In genomic region chr5:5558593-5558992, GRCh38 we compare ENCODE assay signal across 24 cellular contexts.
"Had no signal": no experiment of that assay in that cellular context is flagged by ENCODE, and none has a peak within 500 bp of the region (broad histone marks: within the 10 kb centered on the region; RNA-seq: fewer than 3 reads in every experiment).

No MANE protein-coding gene starts in this region.

- H3K36me3 Mint-ChIP-seq: activated naive CD8-positive, alpha-beta T cell; brain; T-cell had no signal

- DNase-seq: activated CD4-positive, alpha-beta memory T cell treated with anti-CD3 and anti-CD28 coated beads, Interleukin-2, amount 10 ng/mL, durations not matched to agents 7 days and 5 days; activated CD4-positive, alpha-beta T cell treated with anti-CD3 and anti-CD28 coated beads, Interleukin-2, amount 10 ng/mL, durations not matched to agents 7 days and 5 days; activated CD4-positive, CD25-positive, alpha-beta regulatory T cell; activated gamma-delta T cell; activated naive CD4-positive, alpha-beta T cell treated with anti-CD3 and anti-CD28 coated beads for 36 hours; activated T-cell treated with anti-CD3 and anti-CD28 coated beads for 4 hours; activated T-cell treated with anti-CD3 and anti-CD28 coated beads, Interleukin-2, amount 50 U/mL, for 48 hours; amygdala; NCI-H1092 treated with DMSO at 0.1 percent for 48 hours; NCI-H1417 treated with DMSO at 0.1 percent for 48 hours; NCI-H1694; NCI-H2029; NCI-H2107; NCI-H345; NCI-H510A; NCI-H748 treated with DMSO at 0.1 percent for 48 hours; SHP77; T-cell; T-helper 2 cell; T1000 had no signal

- H3K4me3 Mint-ChIP-seq: activated CD4-positive, alpha-beta memory T cell treated with anti-CD3 and anti-CD28 coated beads, Interleukin-2, amount 10 ng/mL, durations not matched to agents 7 days and 5 days; activated CD4-positive, alpha-beta T cell treated with anti-CD3 and anti-CD28 coated beads, Interleukin-2, amount 10 ng/mL, durations not matched to agents 7 days and 5 days; activated naive CD4-positive, alpha-beta T cell treated with anti-CD3 and anti-CD28 coated beads for 36 hours; activated naive CD8-positive, alpha-beta T cell; activated T-helper 17 cell treated with anti-CD3 and anti-CD28 coated beads, Interleukin-2, amount 50 U/mL, for 72 hours; brain; IgD-negative memory B cell; T-cell had no signal

- H3K9me3 Mint-ChIP-seq: activated CD4-positive, alpha-beta memory T cell treated with anti-CD3 and anti-CD28 coated beads, Interleukin-2, amount 10 ng/mL, durations not matched to agents 7 days and 5 days; activated CD4-positive, alpha-beta T cell treated with anti-CD3 and anti-CD28 coated beads, Interleukin-2, amount 10 ng/mL, durations not matched to agents 7 days and 5 days; activated naive CD4-positive, alpha-beta T cell treated with anti-CD3 and anti-CD28 coated beads for 36 hours; activated T-helper 17 cell treated with anti-CD3 and anti-CD28 coated beads, Interleukin-2, amount 50 U/mL, for 72 hours had no signal

- H3K4me1 Mint-ChIP-seq: activated CD4-positive, alpha-beta memory T cell treated with anti-CD3 and anti-CD28 coated beads, Interleukin-2, amount 10 ng/mL, durations not matched to agents 7 days and 5 days; activated CD4-positive, alpha-beta T cell treated with anti-CD3 and anti-CD28 coated beads, Interleukin-2, amount 10 ng/mL, durations not matched to agents 7 days and 5 days; activated T-helper 17 cell treated with anti-CD3 and anti-CD28 coated beads, Interleukin-2, amount 50 U/mL, for 72 hours; T-cell had no signal

- H3K27ac Mint-ChIP-seq: activated CD4-positive, alpha-beta memory T cell treated with anti-CD3 and anti-CD28 coated beads, Interleukin-2, amount 10 ng/mL, durations not matched to agents 7 days and 5 days; activated CD4-positive, alpha-beta T cell treated with anti-CD3 and anti-CD28 coated beads, Interleukin-2, amount 10 ng/mL, durations not matched to agents 7 days and 5 days; activated naive CD4-positive, alpha-beta T cell treated with anti-CD3 and anti-CD28 coated beads for 36 hours; activated naive CD8-positive, alpha-beta T cell; activated T-helper 17 cell treated with anti-CD3 and anti-CD28 coated beads, Interleukin-2, amount 50 U/mL, for 72 hours; IgD-negative memory B cell; T-cell had no signal
